ENCODE assay signal across 8 cellular contexts in genomic region chr9:107282268-107282667, GRCh38. TPM values are rescaled to one million over a fixed set of nuclear protein-coding genes. Genes with fewer than 3 reads are reported as not detected.
DNase-seq lines count a peak whose midpoint lies in the region; TF ChIP-seq lines count a peak whose summit lies in the region.

No MANE protein-coding gene starts in this region.

- DNase-seq in DMS53 (lab: John Stamatoyannopoulos, UW) (peak; percentile 47), DMS53 treated with DMSO at 0.1 percent for 48 hours (lab: John Stamatoyannopoulos, UW; ENCODE audit: unreplicated experiment) (no peak), mesothelial cell of epicardium (ENCODE audit: low spot score in 2 of 2, unreplicated experiment in 2 of 2) (no peak), GM10248 (ENCODE audit: extremely low spot score) (no peak), NCI-H1092 treated with DMSO at 0.1 percent for 48 hours (lab: John Stamatoyannopoulos, UW) (no peak), NCI-H187 (lab: John Stamatoyannopoulos, UW) (no peak)

- H3K27me3 Mint-ChIP-seq in brain (peaks cover 8% of the 10 kb centered on the region), mesothelial cell of epicardium (ENCODE audit: low read depth) (no peaks in the 10 kb centered on the region)

- H3K9ac ChIP-seq in HUES6 (ENCODE audit: low read length) = peak overlapping the region; percentile 79

- H3K4me1 Mint-ChIP-seq in brain (peaks cover 39% of the 10 kb centered on the region), mesothelial cell of epicardium (peaks cover 37% of the 10 kb centered on the region)

- H3K27ac Mint-ChIP-seq in brain = peak overlapping the region; percentile 86 to 97 (median 94)
- H3K27ac Mint-ChIP-seq in mesothelial cell of epicardium = peak overlapping the region; percentile 89

- POLR2A ChIA-PET in GM10248 (lab: Yijun Ruan, JAX) = no interaction called here

- peak overlapping the region; percentile 85 to 97 (median 96) for H3K4me3 Mint-ChIP-seq in brain
- H3K4me3 Mint-ChIP-seq in mesothelial cell of epicardium = peak overlapping the region; percentile 95

- no peaks in the 10 kb centered on the region for H3K9me3 ChIP-seq in HUES6 (ENCODE audit: control insufficient read depth, insufficient read depth, low read depth, low read length)

- no peaks in the 10 kb centered on the region for H3K27me3 ChIP-seq in HUES6 (ENCODE audit: control insufficient read depth, insufficient read depth, low read length)

- no peaks in the 10 kb centered on the region for H3K36me3 ChIP-seq in HUES6 (ENCODE audit: control insufficient read depth, insufficient read depth, low read length)

- TF ChIP-seq CTCF in brain (conservative IDR thresholded peaks at IDR 0.05) (no peak), mesothelial cell of epicardium (IDR thresholded peaks at IDR 0.05; ENCODE audit: unreplicated experiment) (no peak), GM10248 (IDR thresholded peaks at IDR 0.05; ENCODE audit: control extremely low read depth, extremely low read depth, low read depth, missing control alignments) (no peak)

- H3K4me1 ChIP-seq in HUES6 (ENCODE audit: control insufficient read depth, insufficient read depth, low read length) = peaks cover 18% of the 10 kb centered on the region

- CTCF ChIA-PET in GM10248 (lab: Yijun Ruan, JAX) = interaction anchor here (0.9 to 2.2 kb wide), 3 partner anchors 12 to 59 kb away, joined by 3 to 10 read pairs (median 7); no protein-coding TSS in a partner anchor

- no peak overlapping the region; the same call in 1 of the 2 replicates for H3K27ac ChIP-seq in HUES6 (ENCODE audit: low read depth, low read length)

- peak overlapping the region; percentile 79 for H3K4me3 ChIP-seq in HUES6 (ENCODE audit: low read depth, low read length)

- H3K36me3 Mint-ChIP-seq in brain = peaks cover 8% of the 10 kb centered on the region
- no peaks in the 10 kb centered on the region for H3K36me3 Mint-ChIP-seq in mesothelial cell of epicardium

- no peaks in the 10 kb centered on the region for H3K9me3 Mint-ChIP-seq in brain
- H3K9me3 Mint-ChIP-seq in mesothelial cell of epicardium = no peaks in the 10 kb centered on the region

RNA-seq across cellular contexts. Expression of gene RAD23B, which starts 0.8 kb away (rescaled TPM):
- polyA plus RNA-seq in brain (ENCODE audit: insufficient read depth, low read depth, low replicate concordance) = 130 TPM
- total RNA-seq in mesothelial cell of epicardium = 97.5 to 105 TPM (median 101 TPM) in 3 replicates
